Comparison of ENCODE assay signal across 10 cellular contexts in genomic region chr1:30847358-30847972, GRCh38.
DNase-seq lines count a peak whose midpoint lies in the region; ATAC-seq and TF ChIP-seq lines count a peak whose summit lies in the region.
"Had no signal": no experiment of that assay in that cellular context is flagged by ENCODE, and none has a peak within 500 bp of the region (broad histone marks: within the 10 kb centered on the region; RNA-seq: fewer than 3 reads in every experiment).

No MANE protein-coding gene starts in this region.

- TF ChIP-seq CTCF in omental fat pad (IDR thresholded peaks at IDR 0.05) = no peak

- intact Hi-C loops in head of caudate nucleus (cut with DNase I) = no loop called here

- peak; percentile 85 for DNase-seq in DMS153 (lab: John Stamatoyannopoulos, UW)
- peak; percentile 86 to 93 for DNase-seq in SHP77 (lab: John Stamatoyannopoulos, UW)
- peak; percentile 69 to 94 (median 86) for DNase-seq in head of caudate nucleus
- DNase-seq in omental fat pad (ENCODE audit: low spot score) = no peak
- DNase-seq in activated naive CD4-positive, alpha-beta T cell treated with Interleukin-2 at 50 U/mL for 16 hours = no peak
- DNase-seq in NCI-H187 treated with DMSO at 0.1 percent for 48 hours (lab: John Stamatoyannopoulos, UW) = no peak
- no peak for DNase-seq in cerebellar nuclear complex (lab: John Stamatoyannopoulos, UW)
- DNase-seq: DND-41, T1000 had no signal

- ATAC-seq in omental fat pad (ENCODE audit: low FRiP score) (peak; percentile 43), HG03565 (IDR thresholded peaks at IDR 0.05; ENCODE audit: unreplicated experiment) (no peak)

Comparison
In these comparisons a context has a peak if more than half of its experiments do, and no peak if none do; other contexts are left out.
1. DNase-seq: peak in DMS153 (single experiment), SHP77 (2 of 2) and head of caudate nucleus (42 of 42); none in omental fat pad (single experiment), activated naive CD4-positive, alpha-beta T cell treated with Interleukin-2 at 50 U/mL for 16 hours (single experiment), NCI-H187 treated with DMSO at 0.1 percent for 48 hours (single experiment) and cerebellar nuclear complex (0 of 2).